14 cellular contexts compared by ENCODE assay signal in genomic region chr10:95297402-95297801, GRCh38. TPM values are rescaled to one million over a fixed set of nuclear protein-coding genes. Genes with fewer than 3 reads are reported as not detected.
DNase-seq lines count a peak whose midpoint lies in the region; ATAC-seq and TF ChIP-seq lines count a peak whose summit lies in the region.
"Had no signal": no experiment of that assay in that cellular context is flagged by ENCODE, and none has a peak within 500 bp of the region (broad histone marks: within the 10 kb centered on the region; RNA-seq: fewer than 3 reads in every experiment).

No MANE protein-coding gene starts in this region.

- H3K4me3 ChIP-seq in cardiac muscle cell (no peak overlapping the region), endodermal cell (ENCODE audit: low read length) (no peak overlapping the region)
- H3K4me3 ChIP-seq: suprapubic skin had no signal

- H3K4me1 Mint-ChIP-seq in endodermal cell = peaks cover 19% of the 10 kb centered on the region

- H3K4me1 ChIP-seq in cardiac muscle cell (ENCODE audit: low read depth) = peaks cover 22% of the 10 kb centered on the region
- peaks cover 9% of the 10 kb centered on the region for H3K4me1 ChIP-seq in endodermal cell (ENCODE audit: control insufficient read depth, insufficient read depth, low read length)

- ATAC-seq in GM18511 (IDR thresholded peaks at IDR 0.05; ENCODE audit: unreplicated experiment) (peak; percentile 47), GM21423 (IDR thresholded peaks at IDR 0.05; ENCODE audit: unreplicated experiment) (peak; percentile 41), HG03439 (IDR thresholded peaks at IDR 0.05; ENCODE audit: unreplicated experiment) (peak; percentile 35)

- no peaks in the 10 kb centered on the region for H3K9me3 ChIP-seq in cardiac muscle cell (ENCODE audit: low read depth)
- H3K9me3 ChIP-seq in endodermal cell (ENCODE audit: control insufficient read depth, low read length) = no peaks in the 10 kb centered on the region
- H3K9me3 ChIP-seq: suprapubic skin had no signal

- no peak overlapping the region for H3K27ac Mint-ChIP-seq in endodermal cell
- H3K27ac Mint-ChIP-seq: activated naive CD8-positive, alpha-beta T cell treated with anti-CD3 and anti-CD28 coated beads for 36 hours had no signal

- WGBS in endodermal cell (ENCODE audit: insufficient coverage in 1 of 2, insufficient read length in 1 of 2), 2 experiments = 100% methylated on average over 3 of the region's 3 CpGs; no CpG with 5 or more reads in 1 of the 2 experiments

- no peak overlapping the region for H3K9ac ChIP-seq in endodermal cell (ENCODE audit: extremely low read depth, low read length, poor library complexity, severe bottlenecking)

- H3K36me3 ChIP-seq in cardiac muscle cell (no peaks in the 10 kb centered on the region), endodermal cell (ENCODE audit: control insufficient read depth, insufficient read depth, low read length) (no peaks in the 10 kb centered on the region)
- H3K36me3 ChIP-seq: suprapubic skin had no signal

- H3K27ac ChIP-seq in cardiac muscle cell (peak overlapping the region; percentile 42), endodermal cell (ENCODE audit: low read depth, low read length) (no peak overlapping the region)
- H3K27ac ChIP-seq: suprapubic skin had no signal

- DNase-seq in cardiac muscle cell (ENCODE audit: low read depth in 1 of 2, low spot score in 1 of 2) (peak in 1 of 2 donors; percentile 58), endodermal cell (no peak), cerebellar nuclear complex (lab: John Stamatoyannopoulos, UW) (no peak), HuH-7 (ENCODE audit: low spot score) (no peak)
- DNase-seq in activated CD4-positive, CD25-positive, alpha-beta regulatory T cell treated with anti-CD3 and anti-CD28 coated beads, Interleukin-2, amount 50 U/mL, for 72 hours = no peak
- DNase-seq: activated naive CD8-positive, alpha-beta T cell treated with anti-CD3 and anti-CD28 coated beads for 36 hours; DND-41; NCI-H2171 treated with DMSO at 0.1 percent for 48 hours; small intestine; T-helper 9 cell had no signal

- peaks cover 58% of the 10 kb centered on the region for H3K27me3 Mint-ChIP-seq in endodermal cell (ENCODE audit: insufficient read depth)

- TF ChIP-seq CTCF in cardiac muscle cell (IDR thresholded peaks at IDR 0.05; ENCODE audit: low read depth, low read length) (no peak), endodermal cell (conservative IDR thresholded peaks at IDR 0.05) (no peak)

- no peaks in the 10 kb centered on the region for H3K36me3 Mint-ChIP-seq in endodermal cell (ENCODE audit: low read depth)
- H3K36me3 Mint-ChIP-seq: activated naive CD8-positive, alpha-beta T cell treated with anti-CD3 and anti-CD28 coated beads for 36 hours had no signal

- H3K9me3 Mint-ChIP-seq in endodermal cell = no peaks in the 10 kb centered on the region
- H3K9me3 Mint-ChIP-seq: activated naive CD8-positive, alpha-beta T cell treated with anti-CD3 and anti-CD28 coated beads for 36 hours had no signal

- no peak overlapping the region for H3K4me3 Mint-ChIP-seq in endodermal cell
- H3K4me3 Mint-ChIP-seq: activated naive CD8-positive, alpha-beta T cell treated with anti-CD3 and anti-CD28 coated beads for 36 hours had no signal

- H3K27me3 ChIP-seq in cardiac muscle cell (peaks cover 6% of the 10 kb centered on the region), endodermal cell (ENCODE audit: control insufficient read depth, insufficient read depth, low read length, poor library complexity, severe bottlenecking) (peaks cover 14% of the 10 kb centered on the region)
- H3K27me3 ChIP-seq: suprapubic skin had no signal

RNA-seq across cellular contexts. Expression of gene PDLIM1, which starts 6.6 kb away (rescaled TPM):
- total RNA-seq in cardiac muscle cell = 75.7 and 96.3 TPM in 2 replicates
- 286 and 335 TPM in 2 replicates for polyA plus RNA-seq in cardiac muscle cell
- total RNA-seq in endodermal cell = 100 to 1,000 TPM in 1 of 2 donors, 10 to 100 TPM in 1; 93.9 to 158 TPM
- 133 TPM for polyA plus RNA-seq in endodermal cell (2013, experiment 1 of 2)
- 133 TPM for polyA plus RNA-seq in endodermal cell (2013, experiment 2 of 2)
